ENCODE assay signal across 1 cellular context in genomic region chr21:14826630-14827029, GRCh38.
TF ChIP-seq lines count a peak whose summit lies in the region.

No MANE protein-coding gene starts in this region.

TF ChIP-seq in GM12878, 131 proteins besides CTCF, POLR2A, EP300 and RAD21 (continued from another document and continues in another):
- TF ChIP-seq CUX1 (IDR thresholded peaks at IDR 0.05; ENCODE audit: insufficient replicate concordance, low read depth, low read length) (peak; percentile 83), TCF3 (IDR thresholded peaks at IDR 0.05; ENCODE audit: borderline replicate concordance, insufficient read depth, low read depth, low read length) (no peak), SMAD5 (IDR thresholded peaks at IDR 0.05; ENCODE audit: low read depth) (no peak), EED (IDR thresholded peaks at IDR 0.05; ENCODE audit: low read depth) (no peak), NR2C2 (IDR thresholded peaks at IDR 0.05; ENCODE audit: borderline replicate concordance, control insufficient read depth, insufficient read length, low read depth) (no peak), RELB (IDR thresholded peaks at IDR 0.05; ENCODE audit: low read depth) (no peak), REST (IDR thresholded peaks at IDR 0.05; ENCODE audit: low read depth, low read length) (no peak), ZNF24 (IDR thresholded peaks at IDR 0.05) (no peak), YY1 (IDR thresholded peaks at IDR 0.05; ENCODE audit: low read depth, low read length) (no peak), STAT1 (conservative IDR thresholded peaks at IDR 0.05) (no peak), IKZF1 (conservative IDR thresholded peaks at IDR 0.05) (0 out of 2 replicates have a peak, but pooled peaks have one; percentile 11), E4F1 (IDR thresholded peaks at IDR 0.05; ENCODE audit: borderline replicate concordance, partially characterized antibody) (no peak), RCOR1 (conservative IDR thresholded peaks at IDR 0.05; ENCODE audit: low read depth, low read length) (no peak), MTA3 (IDR thresholded peaks at IDR 0.05; ENCODE audit: borderline replicate concordance, low read length) (no peak), LARP7 (IDR thresholded peaks at IDR 0.05) (no peak), SRF (IDR thresholded peaks at IDR 0.05; ENCODE audit: low read depth in 2 of 2, low read length in 2 of 2) (no peak), MEF2B (IDR thresholded peaks at IDR 0.05; ENCODE audit: partially characterized antibody, poor library complexity, severe bottlenecking) (peak; percentile 42), SMAD1 (IDR thresholded peaks at IDR 0.05; ENCODE audit: low read depth, partially characterized antibody) (no peak), NFXL1 (IDR thresholded peaks at IDR 0.05; ENCODE audit: borderline replicate concordance) (no peak), SMARCA5 (IDR thresholded peaks at IDR 0.05) (no peak), ATF7 (IDR thresholded peaks at IDR 0.05; ENCODE audit: low read depth) (peak; percentile 20; the same call in 1 of the 2 replicates), TBL1XR1 (IDR thresholded peaks at IDR 0.05; ENCODE audit: low read depth, low read length) (no peak), BMI1 (IDR thresholded peaks at IDR 0.05; ENCODE audit: borderline replicate concordance) (no peak), ZNF207 (IDR thresholded peaks at IDR 0.05; ENCODE audit: borderline replicate concordance) (no peak), JUNB (IDR thresholded peaks at IDR 0.05) (no peak), ZNF274 (IDR thresholded peaks at IDR 0.05; ENCODE audit: insufficient read depth, insufficient read length) (no peak), MEF2A (IDR thresholded peaks at IDR 0.05; ENCODE audit: insufficient read depth, low read depth, low read length) (0 out of 2 replicates have a peak, but pooled peaks have one; percentile 42), GATAD2B (conservative IDR thresholded peaks at IDR 0.05; ENCODE audit: low read depth) (0 out of 2 replicates have a peak, but pooled peaks have one; percentile 33), EZH2 (IDR thresholded peaks at IDR 0.05; ENCODE audit: borderline replicate concordance, control insufficient read depth, low read depth, low read length) (no peak), SREBF2 (IDR thresholded peaks at IDR 0.05; ENCODE audit: low read length) (no peak), HDAC6 (IDR thresholded peaks at IDR 0.05; ENCODE audit: unreplicated experiment) (no peak), ZNF622 (IDR thresholded peaks at IDR 0.05) (no peak), MLLT1 (IDR thresholded peaks at IDR 0.05) (peak; percentile 42; the same call in 1 of the 2 replicates), ELK1 (IDR thresholded peaks at IDR 0.05; ENCODE audit: low read depth, low read length) (no peak), FOS (IDR thresholded peaks at IDR 0.05; ENCODE audit: borderline replicate concordance, extremely low read depth, insufficient read length) (no peak), MYC (IDR thresholded peaks at IDR 0.05; ENCODE audit: insufficient read depth, insufficient read length, insufficient replicate concordance, low read length, severe bottlenecking) (no peak), TARDBP (IDR thresholded peaks at IDR 0.05; ENCODE audit: borderline replicate concordance) (no peak), CHD2 (IDR thresholded peaks at IDR 0.05; ENCODE audit: borderline replicate concordance, low read depth, low read length) (no peak), ZBTB11 (CRISPR knock-in tag; IDR thresholded peaks at IDR 0.05) (no peak), SUZ12 (IDR thresholded peaks at IDR 0.05; ENCODE audit: unreplicated experiment) (no peak), RB1 (IDR thresholded peaks at IDR 0.05; ENCODE audit: borderline replicate concordance) (no peak), EGR1 (IDR thresholded peaks at IDR 0.05; ENCODE audit: borderline replicate concordance in 1 of 2, low read depth in 2 of 2, low read length in 2 of 2) (no peak), SIN3A (IDR thresholded peaks at IDR 0.05; ENCODE audit: low read depth, low read length) (no peak), PKNOX1 (IDR thresholded peaks at IDR 0.05) (no peak), DPF2 (IDR thresholded peaks at IDR 0.05) (no peak)
